9 cellular contexts compared by ENCODE assay signal in genomic region chr15:28123408-28124023, GRCh38. TPM values are rescaled to one million over a fixed set of nuclear protein-coding genes. Genes with fewer than 3 reads are reported as not detected.
DNase-seq lines count a peak whose midpoint lies in the region; ATAC-seq and TF ChIP-seq lines count a peak whose summit lies in the region.
"Had no signal": no experiment of that assay in that cellular context is flagged by ENCODE, and none has a peak within 500 bp of the region (broad histone marks: within the 10 kb centered on the region; RNA-seq: fewer than 3 reads in every experiment).

No MANE protein-coding gene starts in this region.

- ATAC-seq in left lobe of liver = peak; percentile 93

- POLR2A ChIA-PET in HEK293 (lab: Yijun Ruan, JAX) = no interaction called here

- TF ChIP-seq CTCF in HEK293 (tag by site-specific recombination; IDR thresholded peaks at IDR 0.05) (0 out of 2 replicates have a peak, but pooled peaks have one; percentile 19), WERI-Rb-1 (IDR thresholded peaks at IDR 0.05; ENCODE audit: low read depth, low read length) (peak; percentile 68)

- H3K36me3 ChIP-seq in HEK293 (ENCODE audit: control insufficient read depth in 2 of 2, insufficient read depth in 1 of 2, low read length in 2 of 2) (peaks cover 0 to 75% of the 10 kb centered on the region in 2 experiments; a peak in 2 of 3 replicates), WERI-Rb-1 (peaks cover 59% of the 10 kb centered on the region)

- H3K9me3 ChIP-seq in HEK293 (ENCODE audit: control insufficient read depth, insufficient read depth, low read depth, low read length) (no peaks in the 10 kb centered on the region), WERI-Rb-1 (ENCODE audit: severe bottlenecking) (no peaks in the 10 kb centered on the region)

- H3K4me1 ChIP-seq in HEK293 (ENCODE audit: control insufficient read depth, insufficient read depth, low read length) = no peaks in the 10 kb centered on the region

- DNase-seq in DMS114 treated with DMSO at 0.1 percent for 48 hours (lab: John Stamatoyannopoulos, UW; ENCODE audit: unreplicated experiment) = peak; percentile 47
- DNase-seq in NCI-H2171 (lab: John Stamatoyannopoulos, UW) = peak; percentile 16
- DNase-seq in WERI-Rb-1 = peak; percentile 85
- DNase-seq in dedifferentiated amniotic fluid mesenchymal stem cell (ENCODE audit: extremely low spot score) = peak; percentile 38
- peak; percentile 66 for DNase-seq in left lobe of liver (ENCODE audit: low spot score)
- DNase-seq in stimulated activated CD8-positive, alpha-beta memory T cell treated with anti-CD3 and anti-CD28 coated beads, Interleukin-12 subunit alpha, Interleukin-12 subunit beta, amount 100 ng/mL, for 1 hour (ENCODE audit: low read depth) = peak; percentile 42
- DNase-seq in stimulated activated naive CD4-positive, alpha-beta T cell treated with Interleukin-2 at 50 U/mL for 16 hours (lab: John Stamatoyannopoulos, UW) = no peak

- CTCF ChIA-PET in HEK293 (lab: Yijun Ruan, JAX) = interaction anchor here (0.6 to 1.4 kb wide), 5 partner anchors 20 to 268 kb away, joined by 3 to 6 read pairs (median 3); no protein-coding TSS in a partner anchor

- no peaks in the 10 kb centered on the region for H3K27me3 ChIP-seq in WERI-Rb-1 (ENCODE audit: insufficient read depth, low read depth, severe bottlenecking)

- H3K27ac ChIP-seq in HEK293 (ENCODE audit: extremely low read depth, low read depth, low read length) (no peak overlapping the region), WERI-Rb-1 (no peak overlapping the region)
- H3K27ac ChIP-seq: SK-N-MC had no signal

- no peak overlapping the region for H3K4me3 ChIP-seq in HEK293 (ENCODE audit: low read depth, low read length)
- H3K4me3 ChIP-seq in WERI-Rb-1 (ENCODE audit: low read depth, low read length) = no peak overlapping the region
- H3K4me3 ChIP-seq: SK-N-MC had no signal

TF ChIP-seq in HEK293, 187 proteins besides CTCF, POLR2A, EP300 and RAD21:
- TF ChIP-seq ZNF449 (tag by site-specific recombination; IDR thresholded peaks at IDR 0.05) (no peak), ZNF654 (tag by site-specific recombination; IDR thresholded peaks at IDR 0.05; ENCODE audit: low read depth) (peak; percentile 41), TCF7L2 (IDR thresholded peaks at IDR 0.05; ENCODE audit: borderline replicate concordance, low read depth, low read length) (no peak), SCRT2 (tag by site-specific recombination; IDR thresholded peaks at IDR 0.05) (peak; percentile 86)

RNA-seq across cellular contexts. Expression of gene OCA2, which starts 24.4 kb away (rescaled TPM):
- 0.10 TPM for total RNA-seq in left lobe of liver
